22 cellular contexts compared by ENCODE assay signal in the genomic region with DNA sequence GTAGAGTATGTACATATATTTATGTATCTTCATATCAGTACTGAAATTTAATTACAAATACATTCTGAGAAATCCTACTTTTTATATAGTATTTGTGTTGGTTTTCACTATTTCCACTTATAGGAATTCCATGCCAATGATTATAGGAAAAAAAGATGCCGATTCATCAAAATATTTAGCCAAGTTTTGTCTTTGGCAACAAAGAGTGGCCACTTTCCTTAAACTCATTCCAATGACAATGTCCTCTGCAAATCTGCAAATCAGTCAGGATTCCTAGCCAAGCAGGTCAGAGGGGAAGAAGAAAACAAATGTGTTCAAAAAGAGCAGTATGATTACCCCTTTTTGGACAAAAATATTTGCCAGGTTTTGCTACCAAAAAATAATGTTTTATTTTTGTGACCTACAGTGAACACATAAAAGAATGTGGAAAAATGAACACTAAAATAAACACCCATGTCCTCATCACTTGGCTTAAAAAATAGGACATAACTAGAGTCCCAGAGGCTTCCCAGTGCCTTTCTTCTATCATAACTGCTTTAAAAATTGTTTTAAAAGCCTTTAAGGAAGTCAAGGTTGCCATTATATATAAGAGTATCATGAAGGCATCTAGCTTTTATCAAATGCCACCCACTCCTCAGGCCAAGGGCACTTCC.
DNase-seq lines count a peak whose midpoint lies in the region; ATAC-seq, FAIRE-seq and TF ChIP-seq lines count a peak whose summit lies in the region.
"Had no signal": no experiment of that assay in that cellular context is flagged by ENCODE, and none has a peak within 500 bp of the region (broad histone marks: within the 10 kb centered on the region; RNA-seq: fewer than 3 reads in every experiment).

No MANE protein-coding gene starts in this region.

- H4K20me1 ChIP-seq in astrocyte (ENCODE audit: insufficient read depth, low read length) = no peaks in the 10 kb centered on the region

- no peaks in the 10 kb centered on the region for H3K27me3 Mint-ChIP-seq in astrocyte (ENCODE audit: low read depth, unreplicated experiment)
- peaks cover 41% of the 10 kb centered on the region for H3K27me3 Mint-ChIP-seq in progenitor cell of endocrine pancreas
- H3K27me3 Mint-ChIP-seq: CD4-positive, CD25-positive, alpha-beta regulatory T cell had no signal

- no peaks in the 10 kb centered on the region for H3K4me1 ChIP-seq in astrocyte (ENCODE audit: insufficient read depth, low read length)
- H3K4me1 ChIP-seq: BE2C had no signal

- FAIRE-seq in astrocyte (lab: Jason Lieb, UNC) = peak; percentile 47

- TF ChIP-seq CTCF in astrocyte (IDR thresholded peaks at IDR 0.05; ENCODE audit: insufficient read depth, low read depth, low read length) (no peak), progenitor cell of endocrine pancreas (IDR thresholded peaks at IDR 0.05; ENCODE audit: unreplicated experiment) (no peak)

- no peak overlapping the region for H3K9ac ChIP-seq in astrocyte (ENCODE audit: low read length)

- H3K4me2 ChIP-seq in astrocyte (ENCODE audit: low read length) = no peak overlapping the region

- H3K36me3 Mint-ChIP-seq in astrocyte (ENCODE audit: low read depth, unreplicated experiment) (peaks cover 18% of the 10 kb centered on the region), progenitor cell of endocrine pancreas (ENCODE audit: insufficient read depth) (peaks cover 2% of the 10 kb centered on the region)
- H3K36me3 Mint-ChIP-seq: CD4-positive, CD25-positive, alpha-beta regulatory T cell had no signal

- H3K9me3 Mint-ChIP-seq in astrocyte (ENCODE audit: unreplicated experiment) = peaks cover 8% of the 10 kb centered on the region
- peaks cover 15% of the 10 kb centered on the region for H3K9me3 Mint-ChIP-seq in progenitor cell of endocrine pancreas (ENCODE audit: low read depth)

- H3K36me3 ChIP-seq in astrocyte (ENCODE audit: insufficient read depth, low read length) = no peaks in the 10 kb centered on the region
- H3K36me3 ChIP-seq: BE2C had no signal

- H3K9me3 ChIP-seq in astrocyte (ENCODE audit: insufficient read depth, low read depth, low read length) = no peaks in the 10 kb centered on the region
- H3K9me3 ChIP-seq: BE2C had no signal

- no peak overlapping the region for H2AFZ ChIP-seq in astrocyte (ENCODE audit: low read depth, low read length)

- no peak overlapping the region for H3K4me3 Mint-ChIP-seq in astrocyte (ENCODE audit: unreplicated experiment)
- H3K4me3 Mint-ChIP-seq in progenitor cell of endocrine pancreas (ENCODE audit: low read depth) = no peak overlapping the region
- H3K4me3 Mint-ChIP-seq: CD4-positive, CD25-positive, alpha-beta regulatory T cell; H9 had no signal

- H3K79me2 ChIP-seq in astrocyte (ENCODE audit: insufficient read depth, low read length) = peaks cover 74% of the 10 kb centered on the region

- DNase-seq in Right ventricle myocardium inferior (ENCODE audit: missing footprints) = no peak
- DNase-seq in cardiac septum (ENCODE audit: low spot score) = no peak
- no peak for DNase-seq in astrocyte (ENCODE audit: low read depth)
- DNase-seq in fibroblast of peridontal ligament (ENCODE audit: extremely low read depth) = peak; percentile 49
- DNase-seq in sciatic nerve (ENCODE audit: low spot score) = no peak
- DNase-seq in activated effector memory CD4-positive, alpha-beta T cell treated with anti-CD3 and anti-CD28 coated beads, Interleukin-2, amount 50 U/mL, for 16 hours = no peak
- no peak for DNase-seq in cerebellar nuclear complex (lab: John Stamatoyannopoulos, UW)
- DNase-seq in progenitor cell of endocrine pancreas (ENCODE audit: low spot score, unreplicated experiment) = no peak
- DNase-seq: 8988T; BE2C; CD4-positive, CD25-positive, alpha-beta regulatory T cell; COR-L47; DMS 273 treated with DMSO at 0.1 percent for 48 hours; DND-41; H9; NCI-H1694 treated with DMSO at 0.1 percent for 48 hours; NCI-H2107; NCI-H2227 treated with DMSO at 0.1 percent for 48 hours; NCI-H510A treated with DMSO at 0.1 percent for 48 hours; NCI-H774; SHP77 treated with DMSO at 0.1 percent for 48 hours had no signal

- no peak overlapping the region for H3K27ac Mint-ChIP-seq in astrocyte (ENCODE audit: unreplicated experiment)
- no peak overlapping the region for H3K27ac Mint-ChIP-seq in progenitor cell of endocrine pancreas
- H3K27ac Mint-ChIP-seq: CD4-positive, CD25-positive, alpha-beta regulatory T cell had no signal

- intact Hi-C loops in Right ventricle myocardium inferior (cut with DNase I) (no loop called here), cardiac septum (cut with DNase I) (no loop called here), sciatic nerve (cut with DNase I) (no loop called here)

- H3K4me3 ChIP-seq in astrocyte (ENCODE audit: insufficient read depth, low read depth, low read length) = no peak overlapping the region

- no peaks in the 10 kb centered on the region for H3K27me3 ChIP-seq in astrocyte (ENCODE audit: insufficient read depth, low read length)
- H3K27me3 ChIP-seq: BE2C had no signal

- ATAC-seq in Right ventricle myocardium inferior = peak; percentile 15
- peak; percentile 74 for ATAC-seq in sciatic nerve

- peaks cover 6% of the 10 kb centered on the region for H3K4me1 Mint-ChIP-seq in astrocyte (ENCODE audit: low read depth, unreplicated experiment)
- H3K4me1 Mint-ChIP-seq in progenitor cell of endocrine pancreas (ENCODE audit: low read depth) = no peaks in the 10 kb centered on the region
- H3K4me1 Mint-ChIP-seq: CD4-positive, CD25-positive, alpha-beta regulatory T cell had no signal

- no peak overlapping the region for H3K27ac ChIP-seq in astrocyte (ENCODE audit: low read depth, low read length)
- H3K27ac ChIP-seq: HL-60 had no signal
